Comparison of ENCODE assay signal across 18 cellular contexts in genomic region chr11:867856-868358, GRCh38.
"Had no signal": no experiment of that assay in that cellular context is flagged by ENCODE, and none has a peak within 500 bp of the region (broad histone marks: within the 10 kb centered on the region; RNA-seq: fewer than 3 reads in every experiment).

No MANE protein-coding gene starts in this region.

- H3K4me1 Mint-ChIP-seq: naive thymus-derived CD4-positive, alpha-beta T cell had no signal

- DNase-seq: effector memory CD8-positive, alpha-beta T cell; gastrocnemius medialis; heart right ventricle; hypothalamus; mammary epithelial cell; naive thymus-derived CD4-positive, alpha-beta T cell; posterior cingulate gyrus; small intestine; stimulated activated CD4-positive, alpha-beta T cell treated with anti-CD3 and anti-CD28 coated beads, Interleukin-12 subunit alpha, Interleukin-12 subunit beta, amount 100 ng/mL, for 4 hours; stimulated activated naive CD4-positive, alpha-beta T cell; stomach; substantia nigra; transverse colon had no signal

- FAIRE-seq: islet of Langerhans, small intestine had no signal

- H3K9me3 ChIP-seq: esophagus muscularis mucosa, gastrocnemius medialis, heart right ventricle, stomach, thoracic aorta, transverse colon had no signal

- H3K36me3 ChIP-seq: transverse colon had no signal

- H3K27me3 ChIP-seq: esophagus muscularis mucosa, gastrocnemius medialis, heart right ventricle, stomach had no signal

- H3K27ac ChIP-seq: epithelial cell of prostate, esophagus muscularis mucosa, gastrocnemius medialis, heart right ventricle, stomach, thoracic aorta, transverse colon had no signal

- H3K4me3 ChIP-seq: esophagus muscularis mucosa, gastrocnemius medialis, heart right ventricle, stomach, thoracic aorta, transverse colon had no signal

- H3K9me3 Mint-ChIP-seq: dendritic cell treated with granulocyte-macrophage colony-stimulating factor and Interleukin-4, amounts not matched to agents 40 ng/mL and 50 ng/mL, for 4 days; effector memory CD8-positive, alpha-beta T cell; naive thymus-derived CD4-positive, alpha-beta T cell had no signal

- H3K4me1 ChIP-seq: esophagus muscularis mucosa, gastrocnemius medialis, heart right ventricle, transverse colon had no signal

- H3K36me3 Mint-ChIP-seq: naive thymus-derived CD4-positive, alpha-beta T cell had no signal

- H3K27me3 Mint-ChIP-seq: dendritic cell treated with granulocyte-macrophage colony-stimulating factor and Interleukin-4, amounts not matched to agents 40 ng/mL and 50 ng/mL, for 4 days; effector memory CD8-positive, alpha-beta T cell; naive thymus-derived CD4-positive, alpha-beta T cell had no signal

- H3K4me3 Mint-ChIP-seq: dendritic cell treated with granulocyte-macrophage colony-stimulating factor and Interleukin-4, amounts not matched to agents 40 ng/mL and 50 ng/mL, for 4 days; effector memory CD8-positive, alpha-beta T cell; naive thymus-derived CD4-positive, alpha-beta T cell had no signal

- H3K27ac Mint-ChIP-seq: dendritic cell treated with granulocyte-macrophage colony-stimulating factor and Interleukin-4, amounts not matched to agents 40 ng/mL and 50 ng/mL, for 4 days had no signal
